ENCODE assay signal across 8 cellular contexts in the genomic region with DNA sequence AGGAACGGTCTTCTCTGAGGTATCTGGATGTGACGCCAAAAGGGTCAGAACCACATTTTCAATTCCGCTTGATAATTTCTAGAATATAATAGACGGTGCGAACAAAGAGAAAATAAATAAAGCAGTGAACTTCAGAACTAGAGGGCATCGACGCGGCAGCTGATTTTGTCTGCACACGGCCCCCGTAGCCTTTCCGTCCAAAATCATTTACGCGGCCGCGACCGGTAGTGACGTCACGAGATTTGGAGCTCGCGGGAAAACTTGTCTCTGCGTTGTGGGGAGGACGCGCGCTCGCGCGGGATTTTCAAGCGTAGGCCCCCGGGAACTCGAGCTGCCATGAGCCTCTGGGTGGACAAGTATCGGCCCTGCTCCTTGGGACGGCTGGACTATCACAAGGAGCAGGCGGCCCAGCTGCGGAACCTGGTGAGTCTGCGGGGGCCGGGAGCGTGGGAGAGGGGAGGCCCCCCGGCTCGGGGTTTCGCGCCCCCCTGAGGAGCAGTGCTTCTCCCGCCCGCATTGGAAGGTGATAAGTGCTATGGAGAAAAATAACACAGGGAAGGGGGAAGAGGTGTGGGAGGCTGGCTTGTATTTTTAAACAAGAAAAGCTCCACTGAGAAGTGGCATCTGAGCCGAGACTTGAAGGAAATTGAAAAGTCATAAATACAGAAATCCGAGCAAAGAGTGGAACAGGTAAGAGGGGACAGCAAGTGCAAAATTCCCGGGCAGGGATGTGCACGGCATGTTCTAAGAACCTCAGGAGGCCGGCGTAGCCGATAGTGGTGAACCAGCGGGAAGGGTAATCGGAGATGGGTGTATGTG. TPM values are rescaled to one million over a fixed set of nuclear protein-coding genes. Genes with fewer than 3 reads are reported as not detected.
DNase-seq lines count a peak whose midpoint lies in the region; ATAC-seq and TF ChIP-seq lines count a peak whose summit lies in the region.

TSS of gene RFC3 (plus strand) at position 307 of the 819 bp plus-strand sequence. CDS start at position 337, 30 bp downstream.

- WGBS in ovary, 3 donors, result 0 to 1% (median 1%) methylated on average over 52 of the region's 52 CpGs

- H3K9me3 ChIP-seq in SU-DHL-6 (ENCODE audit: insufficient read depth, low read length), result no peaks in the 10 kb centered on the region
- no peaks in the 10 kb centered on the region for H3K9me3 ChIP-seq in ovary
- no peaks in the 10 kb centered on the region for H3K9me3 ChIP-seq in tibial artery

- TF ChIP-seq CTCF in GM10266 (IDR thresholded peaks at IDR 0.05; ENCODE audit: control insufficient read depth, insufficient read depth, low read depth, missing control alignments), result peak; percentile 2
- peak; percentile 32 for TF ChIP-seq CTCF in SU-DHL-6 (IDR thresholded peaks at IDR 0.05; ENCODE audit: insufficient read depth, low read length, poor library complexity, severe bottlenecking)
- peak in 1 of 3 donors; percentile 23 for TF ChIP-seq CTCF in ovary (IDR thresholded peaks at IDR 0.05)
- no peak for TF ChIP-seq CTCF in tibial artery (IDR thresholded peaks at IDR 0.05)

- POLR2A ChIA-PET in activated naive CD8-positive, alpha-beta T cell treated with anti-CD3 and anti-CD28 coated beads, Interleukin-2, amount 10 ng/mL, durations not matched to agents 7 days and 5 days (lab: Charles Lee), result interaction anchor here (0.6 to 2.3 kb wide), 6 partner anchors 10 to 280 kb away, joined by 3 to 9 read pairs (median 4); no protein-coding TSS in a partner anchor

- H3K4me3 ChIP-seq in SU-DHL-6 (ENCODE audit: insufficient read depth, low read length, poor library complexity, severe bottlenecking) (peak within 1 kb of the TSS; percentile 99), ovary (peak within 1 kb of the TSS; percentile 80), tibial artery (peak within 1 kb of the TSS; percentile 65 to 81)

- peaks cover 51% of the 10 kb centered on the region for H3K79me2 ChIP-seq in SU-DHL-6 (ENCODE audit: insufficient read depth, low read length)

- no peaks in the 10 kb centered on the region for H3K27me3 Mint-ChIP-seq in activated naive CD8-positive, alpha-beta T cell treated with anti-CD3 and anti-CD28 coated beads, Interleukin-2, amount 10 ng/mL, durations not matched to agents 7 days and 5 days

- peaks cover 37% of the 10 kb centered on the region for H3K36me3 ChIP-seq in SU-DHL-6 (ENCODE audit: low read length)
- no peaks in the 10 kb centered on the region for H3K36me3 ChIP-seq in ovary
- no peaks in the 10 kb centered on the region for H3K36me3 ChIP-seq in tibial artery

- peaks cover 4% of the 10 kb centered on the region for H3K4me1 ChIP-seq in ovary (ENCODE audit: insufficient read depth)
- H3K4me1 ChIP-seq in tibial artery, result peaks cover 0 to 4% (median 3%) of the 10 kb centered on the region in 4 donors

- no peaks in the 10 kb centered on the region for H3K9me3 Mint-ChIP-seq in activated naive CD8-positive, alpha-beta T cell treated with anti-CD3 and anti-CD28 coated beads, Interleukin-2, amount 10 ng/mL, durations not matched to agents 7 days and 5 days

- H3F3A ChIP-seq in SU-DHL-6 (ENCODE audit: insufficient read depth), result peaks cover 17% of the 10 kb centered on the region; the same call in 1 of the 2 replicates

- H3K27me3 ChIP-seq in SU-DHL-6 (ENCODE audit: low read length) (no peaks in the 10 kb centered on the region), ovary (no peaks in the 10 kb centered on the region), tibial artery (no peaks in the 10 kb centered on the region)

- peak within 1 kb of the TSS; percentile 95 for H3K9ac ChIP-seq in SU-DHL-6 (ENCODE audit: low read length)

- no peak for TF ChIP-seq EP300 in ovary (IDR thresholded peaks at IDR 0.05)

- peaks cover 11% of the 10 kb centered on the region for H3K36me3 Mint-ChIP-seq in activated naive CD8-positive, alpha-beta T cell treated with anti-CD3 and anti-CD28 coated beads, Interleukin-2, amount 10 ng/mL, durations not matched to agents 7 days and 5 days

- TF ChIP-seq POLR2A in ovary (IDR thresholded peaks at IDR 0.05), result no peak

- H3K4me2 ChIP-seq in SU-DHL-6 (ENCODE audit: low read depth, low read length, poor library complexity, severe bottlenecking), result peak within 1 kb of the TSS; percentile 94

- DNase-seq in GM10266 (ENCODE audit: extremely low spot score), result peak; percentile 77
- DNase-seq in NCI-H128 (lab: John Stamatoyannopoulos, UW; ENCODE audit: unreplicated experiment), result peak; percentile 95
- peak; percentile 92 for DNase-seq in activated naive CD8-positive, alpha-beta T cell treated with anti-CD3 and anti-CD28 coated beads, Interleukin-2, amount 10 ng/mL, durations not matched to agents 7 days and 5 days
- DNase-seq in head of caudate nucleus, result peak; percentile 88 to 97 (median 93)
- peak; percentile 89 to 96 (median 93) for DNase-seq in ovary
- DNase-seq in tibial artery, result peak; percentile 91 to 94

- peaks cover 26% of the 10 kb centered on the region for H3K4me1 Mint-ChIP-seq in activated naive CD8-positive, alpha-beta T cell treated with anti-CD3 and anti-CD28 coated beads, Interleukin-2, amount 10 ng/mL, durations not matched to agents 7 days and 5 days

- ATAC-seq in HG02642 (IDR thresholded peaks at IDR 0.05; ENCODE audit: poor library complexity, unreplicated experiment), result peak; percentile 98
- ATAC-seq in activated naive CD8-positive, alpha-beta T cell treated with anti-CD3 and anti-CD28 coated beads, Interleukin-2, amount 10 ng/mL, durations not matched to agents 7 days and 5 days (ENCODE audit: low read depth), result peak; percentile 94

- H4K20me1 ChIP-seq in SU-DHL-6 (ENCODE audit: low read depth, low read length), result peaks cover 29% of the 10 kb centered on the region

- H3K27ac Mint-ChIP-seq in activated naive CD8-positive, alpha-beta T cell treated with anti-CD3 and anti-CD28 coated beads, Interleukin-2, amount 10 ng/mL, durations not matched to agents 7 days and 5 days, result peak within 1 kb of the TSS; percentile 90

- no peaks in the 10 kb centered on the region for H3K9me2 ChIP-seq in SU-DHL-6 (replicated peaks; ENCODE audit: insufficient read depth, low read length)

- intact Hi-C loops in head of caudate nucleus (cut with DNase I) (loop anchor here (5.0 kb wide), 1 partner anchor 276 kb away; no protein-coding TSS in a partner anchor), ovary (cut with DNase I) (no loop called here), tibial artery (cut with DNase I; ENCODE audit: low total_unique reads) (no loop called here)

- peak within 1 kb of the TSS; percentile 78 for H3K27ac ChIP-seq in SU-DHL-6 (ENCODE audit: low read depth, low read length)
- H3K27ac ChIP-seq in ovary, result peak within 1 kb of the TSS in 1 of 2 donors; percentile 21
- H3K27ac ChIP-seq in tibial artery, result peak within 1 kb of the TSS; percentile 53 to 70

- peak within 1 kb of the TSS; percentile 74 for H2AFZ ChIP-seq in SU-DHL-6 (ENCODE audit: low read depth, low read length, severe bottlenecking)

- peak within 1 kb of the TSS; percentile 95 for H3K4me3 Mint-ChIP-seq in activated naive CD8-positive, alpha-beta T cell treated with anti-CD3 and anti-CD28 coated beads, Interleukin-2, amount 10 ng/mL, durations not matched to agents 7 days and 5 days

RNA-seq across cellular contexts. Expression of gene RFC3, which starts in this region (rescaled TPM):
- 10 to 100 TPM; 27.3 to 31.0 TPM for total RNA-seq in activated naive CD8-positive, alpha-beta T cell treated with anti-CD3 and anti-CD28 coated beads, Interleukin-2, amount 10 ng/mL, durations not matched to agents 7 days and 5 days
- 1 to 10 TPM; 6.9 to 9.4 (median 7.6) TPM for total RNA-seq in ovary
- 1 to 10 TPM; 6.9 to 7.1 TPM for polyA plus RNA-seq in ovary

Comparison
In these comparisons a context has a peak if more than half of its experiments do, and no peak if none do; other contexts are left out.
1. CTCF ChIP-seq: peak in GM10266 (single experiment) and SU-DHL-6 (single experiment); none in tibial artery (0 of 2).
2. Peak in every context shown above with its lines, with median percentiles within 50 percentile points of each other: DNase-seq and H3K4me3 ChIP-seq.